15 cellular contexts compared by ENCODE assay signal in genomic region chr15:98813956-98814355, GRCh38.
DNase-seq lines count a peak whose midpoint lies in the region; ATAC-seq and TF ChIP-seq lines count a peak whose summit lies in the region.
"Had no signal": no experiment of that assay in that cellular context is flagged by ENCODE, and none has a peak within 500 bp of the region (broad histone marks: within the 10 kb centered on the region; RNA-seq: fewer than 3 reads in every experiment).

No MANE protein-coding gene starts in this region.

- no peak overlapping the region for H3K4me2 ChIP-seq in trophoblast cell (ENCODE audit: low read length)

- no peak overlapping the region for H3K9ac ChIP-seq in trophoblast cell (ENCODE audit: low read length)

- peaks cover 0 to 15% (median 0%) of the 10 kb centered on the region in 3 experiments for H3K36me3 ChIP-seq in naive thymus-derived CD4-positive, alpha-beta T cell (ENCODE audit: control insufficient read depth in 2 of 3, insufficient read depth in 3 of 3, low read length in 3 of 3)
- no peaks in the 10 kb centered on the region for H3K36me3 ChIP-seq in trophoblast cell (ENCODE audit: control insufficient read depth in 1 of 2, insufficient read depth in 2 of 2, low read length in 2 of 2)

- H3K27ac Mint-ChIP-seq in naive thymus-derived CD4-positive, alpha-beta T cell = no peak overlapping the region
- H3K27ac Mint-ChIP-seq: CD4-positive, alpha-beta T cell; GM23338 had no signal

- no peak overlapping the region for H3K4ac ChIP-seq in trophoblast cell (ENCODE audit: low read depth, low read length)

- H3K27me3 Mint-ChIP-seq in naive thymus-derived CD4-positive, alpha-beta T cell = no peaks in the 10 kb centered on the region
- H3K27me3 Mint-ChIP-seq: CD4-positive, alpha-beta T cell had no signal

- H3K9me3 Mint-ChIP-seq in naive thymus-derived CD4-positive, alpha-beta T cell = peaks cover 2 to 31% (median 10%) of the 10 kb centered on the region in 11 donors

- no peak overlapping the region for H3K14ac ChIP-seq in trophoblast cell (ENCODE audit: low read length)

- CTCF ChIA-PET in naive thymus-derived CD4-positive, alpha-beta T cell (lab: Charles Lee) = no interaction called here

- no peak for TF ChIP-seq CTCF in AG10803 (conservative IDR thresholded peaks at IDR 0.05; ENCODE audit: low read length)
- no peak for TF ChIP-seq CTCF in NB4 (IDR thresholded peaks at IDR 0.05; ENCODE audit: low read depth, low read length)
- TF ChIP-seq CTCF in fibroblast of villous mesenchyme (IDR thresholded peaks at IDR 0.05; ENCODE audit: insufficient read depth, low read depth, low read length) = no peak

- no peak overlapping the region for H2BK5ac ChIP-seq in trophoblast cell (ENCODE audit: low read depth, low read length, poor library complexity)

- DNase-seq in AG10803 (ENCODE audit: low read depth) (peak; percentile 64), NB4 (ENCODE audit: low read depth) (peak; percentile 30), fibroblast of villous mesenchyme (ENCODE audit: low read depth) (peak; percentile 23), head of caudate nucleus (no peak), T-helper 9 cell (no peak), trophoblast cell (no peak)
- no peak for DNase-seq in naive thymus-derived CD4-positive, alpha-beta T cell
- DNase-seq: C1 segment of cervical spinal cord; Calu3; CD4-positive, alpha-beta T cell; DMS 273 treated with DMSO at 0.1 percent for 48 hours; H7; KBM-7 had no signal

- H3K4me1 Mint-ChIP-seq in naive thymus-derived CD4-positive, alpha-beta T cell = peaks cover 0 to 51% (median 20%) of the 10 kb centered on the region in 7 donors

- no peak overlapping the region for H3K4me3 ChIP-seq in AG10803 (ENCODE audit: low read length)
- H3K4me3 ChIP-seq in NB4 (ENCODE audit: low read depth, low read length) = no peak overlapping the region
- no peak overlapping the region for H3K4me3 ChIP-seq in fibroblast of villous mesenchyme (ENCODE audit: low read depth, low read length)
- H3K4me3 ChIP-seq in naive thymus-derived CD4-positive, alpha-beta T cell (ENCODE audit: low read length) = no peak overlapping the region
- no peak overlapping the region for H3K4me3 ChIP-seq in trophoblast cell (ENCODE audit: low read depth, low read length)
- H3K4me3 ChIP-seq: GM12878, GM23338 had no signal

- no peaks in the 10 kb centered on the region for H3K27me3 ChIP-seq in naive thymus-derived CD4-positive, alpha-beta T cell (ENCODE audit: control insufficient read depth in 2 of 2, insufficient read depth in 2 of 2, low read length in 2 of 2)
- H3K27me3 ChIP-seq in trophoblast cell (ENCODE audit: insufficient read depth, low read length) = no peaks in the 10 kb centered on the region

- no peak for ATAC-seq in naive thymus-derived CD4-positive, alpha-beta T cell
- ATAC-seq: GM12878 had no signal

- no peak overlapping the region for H2BK120ac ChIP-seq in trophoblast cell (ENCODE audit: insufficient read depth, low read length, poor library complexity)

- no peak overlapping the region for H4K8ac ChIP-seq in trophoblast cell (ENCODE audit: low read depth, low read length)

- peaks cover 10 to 65% (median 51%) of the 10 kb centered on the region in 5 donors for H3K36me3 Mint-ChIP-seq in naive thymus-derived CD4-positive, alpha-beta T cell

- H2AFZ ChIP-seq in trophoblast cell (ENCODE audit: insufficient read depth, low read length, poor library complexity) = no peak overlapping the region
- H2AFZ ChIP-seq: GM23338 had no signal

- no peak overlapping the region for H3K18ac ChIP-seq in trophoblast cell (ENCODE audit: low read length)

- H3K4me1 ChIP-seq in naive thymus-derived CD4-positive, alpha-beta T cell (ENCODE audit: control insufficient read depth in 2 of 2, insufficient read depth in 2 of 2, low read length in 2 of 2) = no peaks in the 10 kb centered on the region
- peaks cover 8 to 9% of the 10 kb centered on the region in 2 experiments for H3K4me1 ChIP-seq in trophoblast cell (ENCODE audit: control insufficient read depth in 1 of 2, insufficient read depth in 2 of 2, low read length in 2 of 2)

- no peaks in the 10 kb centered on the region for H3K9me3 ChIP-seq in naive thymus-derived CD4-positive, alpha-beta T cell (ENCODE audit: control insufficient read depth in 2 of 3, low read length in 3 of 3)
- peaks cover 1% of the 10 kb centered on the region for H3K9me3 ChIP-seq in trophoblast cell (ENCODE audit: insufficient read depth, low read depth, low read length)

- H3K4me3 Mint-ChIP-seq in naive thymus-derived CD4-positive, alpha-beta T cell = no peak overlapping the region
- H3K4me3 Mint-ChIP-seq: CD4-positive, alpha-beta T cell; GM23338 had no signal

- no peak overlapping the region for H2AK5ac ChIP-seq in trophoblast cell (ENCODE audit: low read length)

- intact Hi-C loops in naive thymus-derived CD4-positive, alpha-beta T cell (cut with micrococcal nuclease) = no loop called here
- intact Hi-C loops in head of caudate nucleus (cut with DNase I) = loop anchor here (2.0 kb wide), 1 partner anchor 13 kb away; no protein-coding TSS in a partner anchor

- POLR2A ChIA-PET in naive thymus-derived CD4-positive, alpha-beta T cell (lab: Charles Lee) = no interaction called here

- H4K12ac ChIP-seq in trophoblast cell (ENCODE audit: low read depth, low read length) = no peak overlapping the region

- peaks cover 4% of the 10 kb centered on the region for H3K79me2 ChIP-seq in trophoblast cell (ENCODE audit: control insufficient read depth, insufficient read depth, low read length, poor library complexity)

- no peaks in the 10 kb centered on the region for H3K79me1 ChIP-seq in trophoblast cell (ENCODE audit: low read length)

- no peak overlapping the region for H4K91ac ChIP-seq in trophoblast cell (ENCODE audit: low read depth, low read length)

- no peak overlapping the region for H3K23ac ChIP-seq in trophoblast cell (ENCODE audit: low read length)

- H3K27ac ChIP-seq in naive thymus-derived CD4-positive, alpha-beta T cell (ENCODE audit: low read depth, low read length) = no peak overlapping the region
- no peak overlapping the region for H3K27ac ChIP-seq in trophoblast cell (ENCODE audit: low read depth, low read length)

- H2BK12ac ChIP-seq in trophoblast cell (ENCODE audit: low read length) = no peak overlapping the region

- no CpG with 5 or more reads among the region's 4 CpGs for WGBS in trophoblast cell (ENCODE audit: extremely low coverage, insufficient coverage, insufficient read length)

- TF ChIP-seq POLR2A in NB4 (IDR thresholded peaks at IDR 0.05; ENCODE audit: extremely low read depth, insufficient read length) = no peak

Comparison
In these comparisons a context has a peak if more than half of its experiments do, and no peak if none do; other contexts are left out.
1. DNase-seq: peak in AG10803 (single experiment), NB4 (single experiment) and fibroblast of villous mesenchyme (single experiment); none in naive thymus-derived CD4-positive, alpha-beta T cell (0 of 9), head of caudate nucleus (0 of 42), T-helper 9 cell (single experiment) and trophoblast cell (0 of 2).